ENCODE assay signal across 10 cellular contexts in the genomic region with DNA sequence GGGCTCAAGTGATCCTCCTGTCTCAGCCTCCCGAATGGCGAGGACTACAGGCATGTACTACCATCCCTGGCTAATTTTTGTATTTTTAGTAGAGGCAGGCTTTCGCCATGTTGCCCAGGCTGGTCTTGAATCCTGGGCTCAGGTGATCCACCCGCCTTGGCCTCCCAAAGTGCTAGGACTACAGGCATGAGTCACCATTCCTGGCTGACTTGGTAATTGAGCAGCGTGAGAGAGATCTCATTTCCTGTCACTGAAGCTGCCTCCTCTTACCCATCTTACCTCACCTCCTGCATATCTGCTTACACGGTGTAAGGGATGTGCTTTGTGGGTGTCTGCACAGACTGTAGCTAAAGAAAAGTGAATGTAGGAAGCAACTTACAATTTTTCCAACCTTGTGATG. TPM values are rescaled to one million over a fixed set of nuclear protein-coding genes. Genes with fewer than 3 reads are reported as not detected.
DNase-seq lines count a peak whose midpoint lies in the region; ATAC-seq and TF ChIP-seq lines count a peak whose summit lies in the region.
"Had no signal": no experiment of that assay in that cellular context is flagged by ENCODE, and none has a peak within 500 bp of the region (broad histone marks: within the 10 kb centered on the region; RNA-seq: fewer than 3 reads in every experiment).

No MANE protein-coding gene starts in this region.

- H2AFZ ChIP-seq in HCT116 (ENCODE audit: low read depth, low read length, poor library complexity, severe bottlenecking), result peak overlapping the region; percentile 6

- RAD21 ChIA-PET in HCT116 (lab: Charles Lee; ENCODE audit: low non-redundant PET in 1 of 2, low total read pairs in 2 of 2, uncharacterized antibody in 2 of 2, unreplicated experiment in 2 of 2), result no interaction called here

- no peak for TF ChIP-seq CTCF in AG04449 (IDR thresholded peaks at IDR 0.05; ENCODE audit: insufficient read depth, low read length, missing control alignments)
- TF ChIP-seq CTCF in HCT116 (IDR thresholded peaks at IDR 0.05 in 2 of 3, conservative IDR thresholded peaks at IDR 0.05 in 1 of 3; ENCODE audit: borderline replicate concordance in 1 of 3, insufficient read depth in 1 of 3, low read depth in 2 of 3, low read length in 2 of 3), result no peak

- no peaks in the 10 kb centered on the region for H4K20me1 ChIP-seq in HCT116 (ENCODE audit: insufficient read depth)

- intact Hi-C loops in HCT116 (cut with micrococcal nuclease), result no loop called here
- intact Hi-C loops in head of caudate nucleus (cut with DNase I), result no loop called here

- H3K9ac ChIP-seq in HCT116 (ENCODE audit: low read length), result no peak overlapping the region

- ATAC-seq in HCT116, result peak; percentile 80
- ATAC-seq in activated T-cell treated with anti-CD3 and anti-CD28 coated beads, Interleukin-2, amount 50 U/mL, for 72 hours (replicated peaks in 1 of 2), result peak; percentile 39 to 65
- no peak for ATAC-seq in GM19328 (IDR thresholded peaks at IDR 0.05; ENCODE audit: unreplicated experiment)
- ATAC-seq in GM18517 (IDR thresholded peaks at IDR 0.05; ENCODE audit: unreplicated experiment), result no peak

- H3K27ac Mint-ChIP-seq in activated T-cell treated with anti-CD3 and anti-CD28 coated beads, Interleukin-2, amount 50 U/mL, for 72 hours, result no peak overlapping the region

- no peaks in the 10 kb centered on the region for H3K79me2 ChIP-seq in HCT116 (ENCODE audit: insufficient read depth, low read length)

- H3K4me2 ChIP-seq in HCT116 (ENCODE audit: low read length), result peak overlapping the region; percentile 57

- CTCF ChIA-PET in AG04449 (lab: Yijun Ruan, JAX), result no interaction called here
- CTCF ChIA-PET in HCT116 (lab: Charles Lee), result no interaction called here

- no peak overlapping the region for H3K4me3 ChIP-seq in AG04449 (ENCODE audit: low read depth, low read length)
- H3K4me3 ChIP-seq in HCT116 (replicated peaks in 1 of 2; ENCODE audit: low read depth in 1 of 2, low read length in 2 of 2), result no peak overlapping the region
- H3K4me3 ChIP-seq: esophagus muscularis mucosa had no signal

- H3K4me1 ChIP-seq in HCT116 (ENCODE audit: control insufficient read depth in 1 of 2, insufficient read depth in 2 of 2, low read length in 2 of 2), result peaks cover 3 to 22% of the 10 kb centered on the region in 2 experiments; a peak in 3 of 4 replicates

- H3K4me1 Mint-ChIP-seq in activated T-cell treated with anti-CD3 and anti-CD28 coated beads, Interleukin-2, amount 50 U/mL, for 72 hours (ENCODE audit: low read depth), result peaks cover 38% of the 10 kb centered on the region

- no peaks in the 10 kb centered on the region for H3K9me2 ChIP-seq in HCT116 (ENCODE audit: insufficient read depth)

- H3K36me3 ChIP-seq in HCT116 (ENCODE audit: control insufficient read depth in 1 of 2, insufficient read depth in 2 of 2, low read length in 2 of 2), result no peaks in the 10 kb centered on the region

- no peak overlapping the region for H3K27ac ChIP-seq in HCT116 (ENCODE audit: low read depth, low read length)
- H3K27ac ChIP-seq: esophagus muscularis mucosa had no signal

- no TSS peak for BruUV-seq in HCT116 (replicated peaks; lab: Mats Ljungman, UMichigan)

- peaks cover 48% of the 10 kb centered on the region for H3K27me3 Mint-ChIP-seq in activated T-cell treated with anti-CD3 and anti-CD28 coated beads, Interleukin-2, amount 50 U/mL, for 72 hours (ENCODE audit: low read depth)

- H3K9me3 Mint-ChIP-seq in activated T-cell treated with anti-CD3 and anti-CD28 coated beads, Interleukin-2, amount 50 U/mL, for 72 hours, result no peaks in the 10 kb centered on the region

- no peaks in the 10 kb centered on the region for H3K9me3 ChIP-seq in HCT116 (ENCODE audit: control insufficient read depth in 1 of 2, insufficient read depth in 1 of 2, low read depth in 1 of 2, low read length in 2 of 2)
- H3K9me3 ChIP-seq: esophagus muscularis mucosa had no signal

- TF ChIP-seq POLR2A in HCT116 (IDR thresholded peaks at IDR 0.05; ENCODE audit: borderline replicate concordance, extremely low read depth, insufficient read depth, insufficient read length), result no peak

- POLR2A ChIA-PET in AG04449 (lab: Yijun Ruan, JAX), result no interaction called here
- POLR2A ChIA-PET in HCT116 (lab: Charles Lee), result interaction anchor here (1.4 kb wide), 1 partner anchor 9 kb away, joined by 7 read pairs; the partner anchor contains the start of gene IFIT3

- H3K27me3 ChIP-seq in HCT116 (ENCODE audit: insufficient read depth, low read length), result no peaks in the 10 kb centered on the region
- H3K27me3 ChIP-seq: esophagus muscularis mucosa had no signal

- no peaks in the 10 kb centered on the region for H3K36me3 Mint-ChIP-seq in activated T-cell treated with anti-CD3 and anti-CD28 coated beads, Interleukin-2, amount 50 U/mL, for 72 hours (ENCODE audit: insufficient read depth in 2 of 2)

- no peak for TF ChIP-seq RAD21 in HCT116 (IDR thresholded peaks at IDR 0.05; ENCODE audit: low read depth)

- H3K4me3 Mint-ChIP-seq in activated T-cell treated with anti-CD3 and anti-CD28 coated beads, Interleukin-2, amount 50 U/mL, for 72 hours, result no peak overlapping the region

- DNase-seq in AG04449 (ENCODE audit: low read depth, low spot score) (peak; percentile 45), HCT116 (ENCODE audit: low read depth, low spot score) (peak; percentile 23), head of caudate nucleus (peak in 23 of 42 donors; percentile 20 to 89 (median 56)), mucosa of gallbladder (ENCODE audit: low spot score) (no peak), NAMALWA (ENCODE audit: low spot score) (no peak)
- peak; percentile 45 to 49 for DNase-seq in activated T-cell treated with anti-CD3 and anti-CD28 coated beads, Interleukin-2, amount 50 U/mL, for 72 hours

TF ChIP-seq in HCT116, 20 proteins besides CTCF, POLR2A, EP300 and RAD21 (continues in another document):
- TF ChIP-seq EGR1 (IDR thresholded peaks at IDR 0.05; ENCODE audit: low read depth) (no peak), FOSL1 (IDR thresholded peaks at IDR 0.05; ENCODE audit: low read depth) (peak; percentile 61), ELF1 (IDR thresholded peaks at IDR 0.05; ENCODE audit: borderline replicate concordance, low read depth) (no peak), CBX3 (IDR thresholded peaks at IDR 0.05; ENCODE audit: low read depth) (peak; percentile 77), MAX (IDR thresholded peaks at IDR 0.05) (0 out of 2 replicates have a peak, but pooled peaks have one; percentile 28), EZH2phosphoT487 (IDR thresholded peaks at IDR 0.05; ENCODE audit: borderline replicate concordance) (no peak), SIN3A (IDR thresholded peaks at IDR 0.05; ENCODE audit: low read depth) (no peak), CEBPB (IDR thresholded peaks at IDR 0.05; ENCODE audit: low read depth) (no peak), SP1 (IDR thresholded peaks at IDR 0.05; ENCODE audit: low read depth) (0 out of 2 replicates have a peak, but pooled peaks have one; percentile 31), POLR2AphosphoS5 (IDR thresholded peaks at IDR 0.05; ENCODE audit: low read depth, low read length) (no peak), ZNF274 (IDR thresholded peaks at IDR 0.05; ENCODE audit: low read depth, low read length) (no peak)
- TF ChIP-seq, protein P1, sequence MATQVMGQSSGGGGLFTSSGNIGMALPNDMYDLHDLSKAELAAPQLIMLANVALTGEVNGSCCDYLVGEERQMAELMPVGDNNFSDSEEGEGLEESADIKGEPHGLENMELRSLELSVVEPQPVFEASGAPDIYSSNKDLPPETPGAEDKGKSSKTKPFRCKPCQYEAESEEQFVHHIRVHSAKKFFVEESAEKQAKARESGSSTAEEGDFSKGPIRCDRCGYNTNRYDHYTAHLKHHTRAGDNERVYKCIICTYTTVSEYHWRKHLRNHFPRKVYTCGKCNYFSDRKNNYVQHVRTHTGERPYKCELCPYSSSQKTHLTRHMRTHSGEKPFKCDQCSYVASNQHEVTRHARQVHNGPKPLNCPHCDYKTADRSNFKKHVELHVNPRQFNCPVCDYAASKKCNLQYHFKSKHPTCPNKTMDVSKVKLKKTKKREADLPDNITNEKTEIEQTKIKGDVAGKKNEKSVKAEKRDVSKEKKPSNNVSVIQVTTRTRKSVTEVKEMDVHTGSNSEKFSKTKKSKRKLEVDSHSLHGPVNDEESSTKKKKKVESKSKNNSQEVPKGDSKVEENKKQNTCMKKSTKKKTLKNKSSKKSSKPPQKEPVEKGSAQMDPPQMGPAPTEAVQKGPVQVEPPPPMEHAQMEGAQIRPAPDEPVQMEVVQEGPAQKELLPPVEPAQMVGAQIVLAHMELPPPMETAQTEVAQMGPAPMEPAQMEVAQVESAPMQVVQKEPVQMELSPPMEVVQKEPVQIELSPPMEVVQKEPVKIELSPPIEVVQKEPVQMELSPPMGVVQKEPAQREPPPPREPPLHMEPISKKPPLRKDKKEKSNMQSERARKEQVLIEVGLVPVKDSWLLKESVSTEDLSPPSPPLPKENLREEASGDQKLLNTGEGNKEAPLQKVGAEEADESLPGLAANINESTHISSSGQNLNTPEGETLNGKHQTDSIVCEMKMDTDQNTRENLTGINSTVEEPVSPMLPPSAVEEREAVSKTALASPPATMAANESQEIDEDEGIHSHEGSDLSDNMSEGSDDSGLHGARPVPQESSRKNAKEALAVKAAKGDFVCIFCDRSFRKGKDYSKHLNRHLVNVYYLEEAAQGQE (IDR thresholded peaks at IDR 0.05; ENCODE audit: low read depth), result no peak
- TF ChIP-seq, protein P2, sequence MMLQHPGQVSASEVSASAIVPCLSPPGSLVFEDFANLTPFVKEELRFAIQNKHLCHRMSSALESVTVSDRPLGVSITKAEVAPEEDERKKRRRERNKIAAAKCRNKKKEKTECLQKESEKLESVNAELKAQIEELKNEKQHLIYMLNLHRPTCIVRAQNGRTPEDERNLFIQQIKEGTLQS (IDR thresholded peaks at IDR 0.05), result no peak

RNA-seq across cellular contexts. Expression of gene IFIT3, which starts 9.7 kb away (rescaled TPM):
- total RNA-seq in HCT116 (2021; ENCODE audit: unreplicated experiment) (1.1 TPM), mucosa of gallbladder (11.1 TPM)
- polyA plus RNA-seq in HCT116 (2012), result 0.77 and 1.1 TPM in 2 replicates
- 10 to 100 TPM in 1 of 2 donors, 1 to 10 TPM in 1; 6.7 to 19.5 TPM for total RNA-seq in activated T-cell treated with anti-CD3 and anti-CD28 coated beads, Interleukin-2, amount 50 U/mL, for 72 hours

RNA-seq across cellular contexts. Expression of gene IFIT2, which starts 35.6 kb away (rescaled TPM):
- total RNA-seq in HCT116 (2021; ENCODE audit: unreplicated experiment) (1.0 TPM), mucosa of gallbladder (11.8 TPM)
- polyA plus RNA-seq in HCT116 (2012), result 0.61 and 0.66 TPM in 2 replicates
- 10 to 100 TPM; 10.8 to 36.0 TPM for total RNA-seq in activated T-cell treated with anti-CD3 and anti-CD28 coated beads, Interleukin-2, amount 50 U/mL, for 72 hours

RNA-seq across cellular contexts. Expression of gene IFIT1B, which starts 40.4 kb away (rescaled TPM):
- total RNA-seq in HCT116 (2021; ENCODE audit: unreplicated experiment) (not detected), mucosa of gallbladder (not detected)
- not detected in 2 replicates for polyA plus RNA-seq in HCT116 (2012)
- not detected for total RNA-seq in activated T-cell treated with anti-CD3 and anti-CD28 coated beads, Interleukin-2, amount 50 U/mL, for 72 hours
- total RNA-seq: activated CD8-positive, alpha-beta memory T cell treated with anti-CD3 and anti-CD28 coated beads for 36 hours had no signal

RNA-seq across cellular contexts. Expression of gene IFIT1, which starts 54.9 kb away (rescaled TPM):
- total RNA-seq in HCT116 (2021; ENCODE audit: unreplicated experiment), result 3.6 TPM
- 1.5 and 2.1 TPM in 2 replicates for polyA plus RNA-seq in HCT116 (2012)
- 1 to 10 TPM in 1 of 2 donors, under 1 TPM in 1; 0.79 to 2.7 TPM for total RNA-seq in activated T-cell treated with anti-CD3 and anti-CD28 coated beads, Interleukin-2, amount 50 U/mL, for 72 hours
- 14.4 TPM for total RNA-seq in mucosa of gallbladder

Comparison
In these comparisons a context has a peak if more than half of its experiments do, and no peak if none do; other contexts are left out.
1. DNase-seq: peak in AG04449 (single experiment), HCT116 (single experiment), activated T-cell treated with anti-CD3 and anti-CD28 coated beads, Interleukin-2, amount 50 U/mL, for 72 hours (2 of 2) and head of caudate nucleus (23 of 42); none in mucosa of gallbladder (single experiment) and NAMALWA (single experiment).
2. ATAC-seq: peak in HCT116 (single experiment) and activated T-cell treated with anti-CD3 and anti-CD28 coated beads, Interleukin-2, amount 50 U/mL, for 72 hours (2 of 2); none in GM19328 (single experiment) and GM18517 (single experiment).